Comparison of ENCODE assay signal across 21 cellular contexts in genomic region chr5:51961154-51961562, GRCh38.
DNase-seq lines count a peak whose midpoint lies in the region; ATAC-seq and TF ChIP-seq lines count a peak whose summit lies in the region.
"Had no signal": no experiment of that assay in that cellular context is flagged by ENCODE, and none has a peak within 500 bp of the region (broad histone marks: within the 10 kb centered on the region; RNA-seq: fewer than 3 reads in every experiment).

No MANE protein-coding gene starts in this region.

- no peak overlapping the region for H3K4me3 Mint-ChIP-seq in type B pancreatic cell
- H3K4me3 Mint-ChIP-seq: B cell; stimulated activated naive CD8-positive, alpha-beta T cell treated with anti-CD3 and anti-CD28 coated beads, Interleukin-15, amount 100 ng/mL, for 72 hours had no signal

- no peaks in the 10 kb centered on the region for H3K36me3 Mint-ChIP-seq in type B pancreatic cell

- DNase-seq in NCI-H2081 (lab: John Stamatoyannopoulos, UW) (peak; percentile 32 to 82), NCI-H2081 treated with DMSO at 0.1 percent for 48 hours (lab: John Stamatoyannopoulos, UW) (no peak), NCI-H69 (lab: John Stamatoyannopoulos, UW) (peak; percentile 85), type B pancreatic cell (ENCODE audit: extremely low spot score, unreplicated experiment) (no peak), NCI-H128 (lab: John Stamatoyannopoulos, UW; ENCODE audit: unreplicated experiment) (no peak)
- DNase-seq: activated CD4-positive, alpha-beta T cell treated with anti-CD3 and anti-CD28 coated beads, Interleukin-2, amount 50 U/mL, for 48 hours; activated gamma-delta T cell treated with Interleukin-2 at 50 U/mL for 16 hours; amygdala; erythroblast; HCEC 1CT; MV-4-11; Right ventricle myocardium superior; stimulated activated naive CD8-positive, alpha-beta T cell treated with anti-CD3 and anti-CD28 coated beads, Interleukin-15, amount 100 ng/mL, for 72 hours; upper lobe of right lung had no signal

- H3K9me3 Mint-ChIP-seq in type B pancreatic cell, result no peaks in the 10 kb centered on the region
- H3K9me3 Mint-ChIP-seq: stimulated activated naive CD8-positive, alpha-beta T cell treated with anti-CD3 and anti-CD28 coated beads, Interleukin-15, amount 100 ng/mL, for 72 hours had no signal

- TF ChIP-seq CTCF in VCaP (conservative IDR thresholded peaks at IDR 0.05), result peak; percentile 44; the same call in 1 of the 2 replicates
- peak; percentile 3 for TF ChIP-seq CTCF in type B pancreatic cell (conservative IDR thresholded peaks at IDR 0.05)

- H3K4me1 Mint-ChIP-seq in type B pancreatic cell (ENCODE audit: unreplicated experiment), result no peaks in the 10 kb centered on the region
- H3K4me1 Mint-ChIP-seq: B cell; stimulated activated naive CD8-positive, alpha-beta T cell treated with anti-CD3 and anti-CD28 coated beads, Interleukin-15, amount 100 ng/mL, for 72 hours had no signal

- H3K27ac Mint-ChIP-seq in type B pancreatic cell, result no peak overlapping the region
- H3K27ac Mint-ChIP-seq: B cell; stimulated activated naive CD8-positive, alpha-beta T cell treated with anti-CD3 and anti-CD28 coated beads, Interleukin-15, amount 100 ng/mL, for 72 hours had no signal

- ATAC-seq in GM18520 (IDR thresholded peaks at IDR 0.05; ENCODE audit: unreplicated experiment), result no peak
- ATAC-seq in HG03460 (IDR thresholded peaks at IDR 0.05; ENCODE audit: unreplicated experiment), result no peak
- ATAC-seq: stimulated activated naive CD8-positive, alpha-beta T cell treated with anti-CD3 and anti-CD28 coated beads, Interleukin-15, amount 100 ng/mL, for 72 hours; upper lobe of right lung had no signal

- no peaks in the 10 kb centered on the region for H3K27me3 Mint-ChIP-seq in type B pancreatic cell
- H3K27me3 Mint-ChIP-seq: B cell; stimulated activated naive CD8-positive, alpha-beta T cell treated with anti-CD3 and anti-CD28 coated beads, Interleukin-15, amount 100 ng/mL, for 72 hours had no signal

- no peak overlapping the region for H3K27ac ChIP-seq in VCaP
- H3K27ac ChIP-seq: cardiac muscle cell, prostate gland, skin epidermis, upper lobe of right lung had no signal

Comparison
In these comparisons a context has a peak if more than half of its experiments do, and no peak if none do; other contexts are left out.
1. DNase-seq: peak in NCI-H2081 (2 of 2) and NCI-H69 (single experiment); none in NCI-H2081 treated with DMSO at 0.1 percent for 48 hours (single experiment), type B pancreatic cell (single experiment) and NCI-H128 (single experiment).